Comparison of ENCODE assay signal across 1 cellular context in genomic region chr4:78644744-78645330, GRCh38.
TF ChIP-seq lines count a peak whose summit lies in the region.

No MANE protein-coding gene starts in this region.

TF ChIP-seq in K562, 482 proteins besides CTCF, POLR2A, EP300 and RAD21 (continued from another document and continues in another):
- TF ChIP-seq HIVEP1 (CRISPR knock-in tag; IDR thresholded peaks at IDR 0.05) = no peak
- TF ChIP-seq CBX1 (IDR thresholded peaks at IDR 0.05; ENCODE audit: low read depth) = no peak
- no peak for TF ChIP-seq POLR2AphosphoS5 (IDR thresholded peaks at IDR 0.05; ENCODE audit: control insufficient read depth, insufficient read depth, low read depth, low read length)
- no peak for TF ChIP-seq ZBTB7A (IDR thresholded peaks at IDR 0.05; ENCODE audit: borderline replicate concordance, control insufficient read depth, low read depth, low read length)
- no peak for TF ChIP-seq BCLAF1 (IDR thresholded peaks at IDR 0.05; ENCODE audit: borderline replicate concordance in 1 of 2, control insufficient read depth in 1 of 2, low read depth in 2 of 2, low read length in 1 of 2)
- TF ChIP-seq PKNOX1 (IDR thresholded peaks at IDR 0.05) = no peak
- TF ChIP-seq HMGXB4 (CRISPR knock-in tag; IDR thresholded peaks at IDR 0.05) = no peak
- TF ChIP-seq MTA1 (IDR thresholded peaks at IDR 0.05; ENCODE audit: borderline replicate concordance) = no peak
- no peak for TF ChIP-seq NCOA4 (IDR thresholded peaks at IDR 0.05; ENCODE audit: partially characterized antibody)
- no peak for TF ChIP-seq CHAMP1 (IDR thresholded peaks at IDR 0.05)
- TF ChIP-seq SAFB2 (IDR thresholded peaks at IDR 0.05; ENCODE audit: borderline replicate concordance, low read depth, low read length, severe bottlenecking) = no peak
- TF ChIP-seq BRD4 (IDR thresholded peaks at IDR 0.05) = no peak
- TF ChIP-seq ZBTB11 (CRISPR knock-in tag; IDR thresholded peaks at IDR 0.05) = no peak
- no peak for TF ChIP-seq MTF1 (CRISPR knock-in tag; IDR thresholded peaks at IDR 0.05; ENCODE audit: borderline replicate concordance)
- no peak for TF ChIP-seq JUN (IDR thresholded peaks at IDR 0.05; ENCODE audit: borderline replicate concordance, low read depth, low read length)
- TF ChIP-seq JUN (CRISPR knock-in tag; IDR thresholded peaks at IDR 0.05; ENCODE audit: borderline replicate concordance) = no peak
- TF ChIP-seq ETV1 (tag; conservative IDR thresholded peaks at IDR 0.05; ENCODE audit: low read depth) = no peak
- no peak for TF ChIP-seq MXD1 (CRISPR knock-in tag; IDR thresholded peaks at IDR 0.05; ENCODE audit: borderline replicate concordance, poor library complexity, severe bottlenecking)
- TF ChIP-seq USF1 (CRISPR knock-in tag; IDR thresholded peaks at IDR 0.05) = no peak
- TF ChIP-seq HOXB6 (CRISPR knock-in tag; IDR thresholded peaks at IDR 0.05; ENCODE audit: borderline replicate concordance) = no peak
- no peak for TF ChIP-seq ZFP91 (CRISPR knock-in tag; IDR thresholded peaks at IDR 0.05)
- TF ChIP-seq RBM14 (IDR thresholded peaks at IDR 0.05; ENCODE audit: borderline replicate concordance, insufficient read depth, low read depth, low read length) = no peak
- no peak; the same call in 1 of the 2 replicates for TF ChIP-seq ZNF384 (IDR thresholded peaks at IDR 0.05; ENCODE audit: low read depth, low read length)
- TF ChIP-seq STAT5A (IDR thresholded peaks at IDR 0.05; ENCODE audit: borderline replicate concordance, low read length) = no peak
- 0 out of 4 replicates have a peak, but pooled peaks of 1 of the 2 experiments have one; percentile 20 for TF ChIP-seq ZNF639 (CRISPR knock-in tag; conservative IDR thresholded peaks at IDR 0.05 in 1 of 2, IDR thresholded peaks at IDR 0.05 in 1 of 2)
- TF ChIP-seq RFX5 (IDR thresholded peaks at IDR 0.05; ENCODE audit: low read depth, low read length) = peak; percentile 95
- TF ChIP-seq THRAP3 (IDR thresholded peaks at IDR 0.05; ENCODE audit: borderline replicate concordance) = no peak
- no peak for TF ChIP-seq ZNF655 (CRISPR knock-in tag; IDR thresholded peaks at IDR 0.05)
- TF ChIP-seq HNRNPH1 (optimal IDR thresholded peaks at IDR 0.05; ENCODE audit: low read depth, low read length) = no peak
- TF ChIP-seq SNAPC5 (CRISPR knock-in tag; IDR thresholded peaks at IDR 0.05) = no peak
- no peak for TF ChIP-seq SP2 (IDR thresholded peaks at IDR 0.05; ENCODE audit: extremely low read depth, low read depth, low read length, poor library complexity, severe bottlenecking)
- TF ChIP-seq TCF3 (CRISPR knock-in tag; IDR thresholded peaks at IDR 0.05) = peak; percentile 12; the same call in 1 of the 2 replicates
- TF ChIP-seq SRSF1 (IDR thresholded peaks at IDR 0.05; ENCODE audit: low read depth, low read length) = no peak
- no peak for TF ChIP-seq PHB (CRISPR knock-in tag; IDR thresholded peaks at IDR 0.05)
- no peak for TF ChIP-seq ZNF696 (CRISPR knock-in tag; conservative IDR thresholded peaks at IDR 0.05)
- no peak for TF ChIP-seq ZSCAN29 (IDR thresholded peaks at IDR 0.05)
- no peak for TF ChIP-seq FOSL1 (tag; conservative IDR thresholded peaks at IDR 0.05)
